ENCODE assay signal across 12 cellular contexts in the genomic region with DNA sequence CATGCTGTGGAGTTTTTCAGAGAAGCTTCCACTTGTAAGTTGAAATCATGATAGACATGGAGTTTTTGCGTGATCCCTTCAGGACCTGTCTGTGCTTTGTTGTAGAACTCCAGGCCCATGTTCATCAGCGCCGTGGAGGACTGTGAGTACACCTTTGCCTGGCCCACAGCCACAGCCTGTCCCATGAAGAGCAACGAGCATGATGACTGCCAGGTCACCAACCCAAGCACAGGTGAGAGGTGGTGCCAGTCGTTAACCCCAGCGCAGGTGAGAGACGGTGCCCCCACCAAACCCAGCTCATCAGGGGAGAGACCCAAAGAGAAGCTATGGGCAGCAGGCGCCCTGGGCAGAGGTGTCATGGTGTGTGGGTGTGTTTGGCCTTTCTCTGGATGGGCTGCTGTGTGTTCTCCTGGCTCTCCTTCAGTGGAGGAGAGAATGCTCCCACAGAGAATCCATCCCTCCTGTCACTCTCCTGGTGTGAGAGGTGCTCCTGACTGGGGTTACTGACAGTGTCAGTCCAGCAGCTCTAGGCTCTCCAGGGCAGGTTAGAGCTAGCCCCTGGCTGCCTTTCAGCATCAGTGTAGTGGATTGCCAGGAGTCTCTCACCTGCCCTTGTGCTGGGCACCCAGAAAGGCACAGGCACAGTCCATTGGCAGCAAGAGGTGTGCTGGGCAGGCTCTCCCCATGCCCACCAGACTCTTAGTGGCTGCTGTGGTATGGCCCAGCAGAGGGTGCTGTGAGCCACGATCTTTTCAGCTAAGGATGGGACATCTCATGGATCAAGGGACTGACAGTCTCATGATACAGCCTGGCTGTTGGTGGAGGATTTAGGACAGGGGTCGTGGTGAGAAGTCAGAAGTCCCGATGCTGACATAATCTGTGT. TPM values are rescaled to one million over a fixed set of nuclear protein-coding genes. Genes with fewer than 3 reads are reported as not detected.
DNase-seq lines count a peak whose midpoint lies in the region; ATAC-seq and TF ChIP-seq lines count a peak whose summit lies in the region.
"Had no signal": no experiment of that assay in that cellular context is flagged by ENCODE, and none has a peak within 500 bp of the region (broad histone marks: within the 10 kb centered on the region; RNA-seq: fewer than 3 reads in every experiment).

No MANE protein-coding gene starts in this region.

- H2AFZ ChIP-seq in PC-3 (ENCODE audit: low read length), result no peak overlapping the region

- no peak for TF ChIP-seq POLR2A in erythroblast (IDR thresholded peaks at IDR 0.05; ENCODE audit: low read length)
- TF ChIP-seq POLR2A in transverse colon (IDR thresholded peaks at IDR 0.05), result no peak

- H3K4me2 ChIP-seq in PC-3 (ENCODE audit: low read length), result no peak overlapping the region

- H3K27ac Mint-ChIP-seq in stimulated activated naive CD8-positive, alpha-beta T cell treated with anti-CD3 and anti-CD28 coated beads, Interleukin-15, amount 100 ng/mL, for 72 hours, result peak overlapping the region; percentile 53 to 72

- H3K9me2 ChIP-seq in PC-3 (replicated peaks; ENCODE audit: low read length), result no peaks in the 10 kb centered on the region

- TF ChIP-seq CTCF in left ventricle myocardium inferior (IDR thresholded peaks at IDR 0.05; ENCODE audit: borderline replicate concordance) (peak; percentile 31), right atrium auricular region (IDR thresholded peaks at IDR 0.05) (no peak), PC-3 (conservative IDR thresholded peaks at IDR 0.05; ENCODE audit: low read depth, low read length) (peak; percentile 49), transverse colon (IDR thresholded peaks at IDR 0.05) (peak in 1 of 5 experiments; percentile 16)

- H3K27me3 Mint-ChIP-seq in stimulated activated naive CD8-positive, alpha-beta T cell treated with anti-CD3 and anti-CD28 coated beads, Interleukin-15, amount 100 ng/mL, for 72 hours, result no peaks in the 10 kb centered on the region

- WGBS in transverse colon (ENCODE audit: low coverage in 1 of 2), 2 donors, result 90% methylated on average over 10 of the region's 11 CpGs; no CpG with 5 or more reads in 1 of the 2 donors

- H3K4me3 ChIP-seq in left ventricle myocardium inferior (no peak overlapping the region), right atrium auricular region (no peak overlapping the region), PC-3 (ENCODE audit: low read length) (no peak overlapping the region), transverse colon (no peak overlapping the region)
- H3K4me3 ChIP-seq: lung had no signal

- ATAC-seq in PC-3, result peak; percentile 64
- ATAC-seq in stimulated activated naive CD8-positive, alpha-beta T cell treated with anti-CD3 and anti-CD28 coated beads, Interleukin-15, amount 100 ng/mL, for 72 hours, result no peak

- no peaks in the 10 kb centered on the region for H3F3A ChIP-seq in PC-3 (ENCODE audit: low read length, unreplicated experiment)

- H3K79me2 ChIP-seq in PC-3 (ENCODE audit: low read length), result no peaks in the 10 kb centered on the region

- H3K27ac ChIP-seq in left ventricle myocardium inferior (replicated peaks), result no peak overlapping the region
- no peak overlapping the region for H3K27ac ChIP-seq in right atrium auricular region
- H3K27ac ChIP-seq in PC-3 (ENCODE audit: low read length), result no peak overlapping the region
- no peak overlapping the region for H3K27ac ChIP-seq in transverse colon

- no peaks in the 10 kb centered on the region for H3K9me3 Mint-ChIP-seq in stimulated activated naive CD8-positive, alpha-beta T cell treated with anti-CD3 and anti-CD28 coated beads, Interleukin-15, amount 100 ng/mL, for 72 hours

- H3K4me1 ChIP-seq in left ventricle myocardium inferior, result no peaks in the 10 kb centered on the region
- no peaks in the 10 kb centered on the region for H3K4me1 ChIP-seq in right atrium auricular region
- no peaks in the 10 kb centered on the region for H3K4me1 ChIP-seq in PC-3 (ENCODE audit: insufficient read depth, low read length)
- H3K4me1 ChIP-seq in transverse colon, result no peaks in the 10 kb centered on the region

- intact Hi-C loops in left ventricle myocardium inferior (cut with micrococcal nuclease), result no loop called here
- intact Hi-C loops in PC-3 (cut with micrococcal nuclease), result no loop called here
- intact Hi-C loops in transverse colon (cut with DNase I; ENCODE audit: low total_unique reads), result no loop called here

- peaks cover 39% of the 10 kb centered on the region for H3K4me1 Mint-ChIP-seq in stimulated activated naive CD8-positive, alpha-beta T cell treated with anti-CD3 and anti-CD28 coated beads, Interleukin-15, amount 100 ng/mL, for 72 hours

- no peak overlapping the region for H3K4me3 Mint-ChIP-seq in stimulated activated naive CD8-positive, alpha-beta T cell treated with anti-CD3 and anti-CD28 coated beads, Interleukin-15, amount 100 ng/mL, for 72 hours

- CTCF ChIA-PET in PC-3 (lab: Charles Lee), result no interaction called here

- H3K36me3 ChIP-seq in left ventricle myocardium inferior (peaks cover 97% of the 10 kb centered on the region), right atrium auricular region (peaks cover 82% of the 10 kb centered on the region), PC-3 (ENCODE audit: low read depth, low read length) (peaks cover 10% of the 10 kb centered on the region; the same call in 1 of the 2 replicates), transverse colon (peaks cover 0 to 64% (median 18%) of the 10 kb centered on the region in 4 donors)

- no peaks in the 10 kb centered on the region for H3K9me3 ChIP-seq in left ventricle myocardium inferior (replicated peaks)
- no peaks in the 10 kb centered on the region for H3K9me3 ChIP-seq in right atrium auricular region
- H3K9me3 ChIP-seq in PC-3 (ENCODE audit: low read length), result no peaks in the 10 kb centered on the region
- no peaks in the 10 kb centered on the region for H3K9me3 ChIP-seq in transverse colon

- POLR2A ChIA-PET in PC-3 (lab: Charles Lee; ENCODE audit: unreplicated experiment), result no interaction called here

- in situ Hi-C loops in transverse colon (cut with MboI; ENCODE audit: low pct_ligation_motif_present in 1 of 4, low pct_unique_long_range_greater_than_20kb in 1 of 4, low sequenced_read_pairs in 3 of 4), result loop anchor here in 1 of 4 donors (25.0 kb wide), 1 partner anchor 385 kb away; a partner anchor contains a TSS

- no peak for DNase-seq in left ventricle myocardium inferior
- no peak for DNase-seq in right atrium auricular region (ENCODE audit: low spot score)
- peak; percentile 9 for DNase-seq in PC-3
- peak; percentile 26 to 57 for DNase-seq in erythroblast (lab: John Stamatoyannopoulos, UW)
- no peak for DNase-seq in stimulated activated naive CD8-positive, alpha-beta T cell treated with anti-CD3 and anti-CD28 coated beads, Interleukin-15, amount 100 ng/mL, for 72 hours
- no peak for DNase-seq in transverse colon
- no peak for DNase-seq in activated T-cell treated with anti-CD3 and anti-CD28 coated beads, Interleukin-2, amount 50 U/mL, for 1 hour
- no peak for DNase-seq in stimulated activated CD4-positive, alpha-beta T cell treated with anti-CD3 and anti-CD28 coated beads, Interleukin-1b, Interleukin-23, amount 100 ng/mL, for 48 hours
- DNase-seq: activated gamma-delta T cell treated with Interleukin-2 at 50 U/mL for 16 hours, NCI-H345, SW 1271 had no signal

- BruUV-seq in PC-3 (replicated peaks; lab: Mats Ljungman, UMichigan), result no TSS peak

- H3K27me3 ChIP-seq in left ventricle myocardium inferior (ENCODE audit: low read depth), result no peaks in the 10 kb centered on the region
- H3K27me3 ChIP-seq in right atrium auricular region, result no peaks in the 10 kb centered on the region
- H3K27me3 ChIP-seq in PC-3 (ENCODE audit: low read length), result no peaks in the 10 kb centered on the region
- no peaks in the 10 kb centered on the region for H3K27me3 ChIP-seq in transverse colon

- no peak overlapping the region for H3K9ac ChIP-seq in PC-3 (ENCODE audit: low read length)

- no peaks in the 10 kb centered on the region for H4K20me1 ChIP-seq in PC-3 (ENCODE audit: low read length)

- TF ChIP-seq EP300 in transverse colon (IDR thresholded peaks at IDR 0.05; ENCODE audit: low read depth), result no peak

RNA-seq across cellular contexts. Expression of a gene that starts 49.6 kb away (rescaled TPM):
- 0.27 TPM for total RNA-seq in left ventricle myocardium inferior
- not detected for total RNA-seq in right atrium auricular region
- total RNA-seq in PC-3 (2014; rRNA removed), result 0.29 and 10.2 TPM in 2 replicates
- 1 to 10 TPM in 1 of 4 donors, under 1 TPM in 2, not detected in 1; 0.40 to 1.7 (median 0.55) TPM for total RNA-seq in transverse colon

Comparison
In these comparisons a context has a peak if more than half of its experiments do, and no peak if none do; other contexts are left out.
1. CTCF ChIP-seq: peak in left ventricle myocardium inferior (single experiment) and PC-3 (single experiment); none in right atrium auricular region (0 of 2).
2. DNase-seq: peak in PC-3 (single experiment) and erythroblast (2 of 2); none in left ventricle myocardium inferior (single experiment), right atrium auricular region (single experiment), stimulated activated naive CD8-positive, alpha-beta T cell treated with anti-CD3 and anti-CD28 coated beads, Interleukin-15, amount 100 ng/mL, for 72 hours (0 of 2), transverse colon (single experiment), activated T-cell treated with anti-CD3 and anti-CD28 coated beads, Interleukin-2, amount 50 U/mL, for 1 hour (single experiment) and stimulated activated CD4-positive, alpha-beta T cell treated with anti-CD3 and anti-CD28 coated beads, Interleukin-1b, Interleukin-23, amount 100 ng/mL, for 48 hours (single experiment).